ENCODE assay signal across 9 cellular contexts in genomic region chr2:161910200-161910599, GRCh38.
"Had no signal": no experiment of that assay in that cellular context is flagged by ENCODE, and none has a peak within 500 bp of the region (broad histone marks: within the 10 kb centered on the region; RNA-seq: fewer than 3 reads in every experiment).

No MANE protein-coding gene starts in this region.

- H3K4me1 Mint-ChIP-seq: GM23338, H9 had no signal

- H3K4me2 ChIP-seq: GM23338, KMS-11 had no signal

- H2AFZ ChIP-seq: GM23338 had no signal

- H3K27ac Mint-ChIP-seq: GM23338, H9 had no signal

- H3K4me3 Mint-ChIP-seq: GM23338, H9 had no signal

- DNase-seq: H9, HCEC 1CT, Karpas-422, KBM-7 had no signal

- H3K9me3 Mint-ChIP-seq: GM23338 had no signal

- H3K4me3 ChIP-seq: GM23338 had no signal

- ATAC-seq: GM23338 had no signal

- H3K9ac ChIP-seq: KMS-11 had no signal

- FAIRE-seq: H1, H54, HTR-8/SVneo had no signal

- H3K27ac ChIP-seq: KMS-11 had no signal
